Comparison of ENCODE assay signal across 12 cellular contexts in the genomic region with DNA sequence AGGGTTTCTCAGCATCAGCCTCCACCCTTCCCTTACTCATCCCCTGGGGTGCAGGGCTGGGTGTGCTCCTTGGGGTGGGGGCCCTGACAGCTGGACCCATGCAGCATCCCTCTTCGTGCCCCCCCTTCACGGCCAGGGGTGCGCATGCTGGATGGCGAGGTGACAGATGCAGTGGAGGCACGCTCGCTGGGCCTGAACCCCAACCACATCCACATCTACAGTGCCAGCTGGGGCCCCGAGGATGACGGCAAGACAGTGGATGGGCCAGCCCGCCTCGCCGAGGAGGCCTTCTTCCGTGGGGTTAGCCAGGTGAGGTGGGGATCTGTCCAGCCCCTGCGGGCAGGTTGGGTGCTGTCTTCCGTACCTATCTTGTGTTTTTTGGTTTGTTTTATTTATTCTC.
"Had no signal": no experiment of that assay in that cellular context is flagged by ENCODE, and none has a peak within 500 bp of the region (broad histone marks: within the 10 kb centered on the region; RNA-seq: fewer than 3 reads in every experiment).

No MANE protein-coding gene starts in this region.

- DNase-seq: activated gamma-delta T cell treated with Interleukin-2 at 50 U/mL for 16 hours; left colon; lower lobe of right lung; stimulated activated CD4-positive, alpha-beta T cell treated with anti-CD3 and anti-CD28 coated beads, Interleukin-1b, Interleukin-23, amount 100 ng/mL, for 48 hours; thyroid gland had no signal

- FAIRE-seq: astrocyte, bronchial epithelial cell, islet of Langerhans had no signal

- H3K27ac Mint-ChIP-seq: mesothelial cell of epicardium had no signal

- H3K9me3 Mint-ChIP-seq: mesothelial cell of epicardium, neural crest cell had no signal

- H3K27ac ChIP-seq: lower lobe of right lung, ovary, right lobe of liver, thyroid gland had no signal

- H3K9me3 ChIP-seq: lower lobe of right lung, ovary, right lobe of liver, thyroid gland had no signal

- H3K27me3 ChIP-seq: ovary, right lobe of liver, thyroid gland had no signal

- H3K36me3 ChIP-seq: ovary had no signal

- ATAC-seq: left colon, lower lobe of right lung, right lobe of liver had no signal

- H3K4me3 Mint-ChIP-seq: mesothelial cell of epicardium, neural crest cell had no signal

- H3K4me3 ChIP-seq: lower lobe of right lung, ovary, right lobe of liver, thyroid gland had no signal
